ENCODE assay signal across 1 cellular context in the genomic region with DNA sequence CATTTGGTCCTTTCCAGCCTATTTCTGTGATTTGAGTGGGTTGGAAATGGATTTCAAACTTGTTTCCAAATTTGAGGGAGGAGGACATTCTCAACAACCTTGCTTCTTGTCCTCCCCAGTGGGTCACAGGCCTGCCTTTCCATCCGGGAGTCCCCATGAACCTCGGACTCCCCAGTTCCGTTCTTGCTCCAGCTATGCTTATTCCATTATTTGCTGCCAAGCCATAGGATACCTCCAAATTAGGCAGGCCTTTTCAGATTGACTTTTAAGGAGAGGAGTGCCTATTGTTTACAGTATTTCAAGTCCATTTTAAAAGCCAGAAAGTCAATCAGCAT.
A peak's percentile ranks its signal among the peaks of the same experiment; 100 is the strongest.
TF ChIP-seq lines count a peak whose summit lies in the region.

No MANE protein-coding gene starts in this region.

TF ChIP-seq in GM12878, 131 proteins besides CTCF, POLR2A, EP300 and RAD21:
- TF ChIP-seq, protein P1, sequence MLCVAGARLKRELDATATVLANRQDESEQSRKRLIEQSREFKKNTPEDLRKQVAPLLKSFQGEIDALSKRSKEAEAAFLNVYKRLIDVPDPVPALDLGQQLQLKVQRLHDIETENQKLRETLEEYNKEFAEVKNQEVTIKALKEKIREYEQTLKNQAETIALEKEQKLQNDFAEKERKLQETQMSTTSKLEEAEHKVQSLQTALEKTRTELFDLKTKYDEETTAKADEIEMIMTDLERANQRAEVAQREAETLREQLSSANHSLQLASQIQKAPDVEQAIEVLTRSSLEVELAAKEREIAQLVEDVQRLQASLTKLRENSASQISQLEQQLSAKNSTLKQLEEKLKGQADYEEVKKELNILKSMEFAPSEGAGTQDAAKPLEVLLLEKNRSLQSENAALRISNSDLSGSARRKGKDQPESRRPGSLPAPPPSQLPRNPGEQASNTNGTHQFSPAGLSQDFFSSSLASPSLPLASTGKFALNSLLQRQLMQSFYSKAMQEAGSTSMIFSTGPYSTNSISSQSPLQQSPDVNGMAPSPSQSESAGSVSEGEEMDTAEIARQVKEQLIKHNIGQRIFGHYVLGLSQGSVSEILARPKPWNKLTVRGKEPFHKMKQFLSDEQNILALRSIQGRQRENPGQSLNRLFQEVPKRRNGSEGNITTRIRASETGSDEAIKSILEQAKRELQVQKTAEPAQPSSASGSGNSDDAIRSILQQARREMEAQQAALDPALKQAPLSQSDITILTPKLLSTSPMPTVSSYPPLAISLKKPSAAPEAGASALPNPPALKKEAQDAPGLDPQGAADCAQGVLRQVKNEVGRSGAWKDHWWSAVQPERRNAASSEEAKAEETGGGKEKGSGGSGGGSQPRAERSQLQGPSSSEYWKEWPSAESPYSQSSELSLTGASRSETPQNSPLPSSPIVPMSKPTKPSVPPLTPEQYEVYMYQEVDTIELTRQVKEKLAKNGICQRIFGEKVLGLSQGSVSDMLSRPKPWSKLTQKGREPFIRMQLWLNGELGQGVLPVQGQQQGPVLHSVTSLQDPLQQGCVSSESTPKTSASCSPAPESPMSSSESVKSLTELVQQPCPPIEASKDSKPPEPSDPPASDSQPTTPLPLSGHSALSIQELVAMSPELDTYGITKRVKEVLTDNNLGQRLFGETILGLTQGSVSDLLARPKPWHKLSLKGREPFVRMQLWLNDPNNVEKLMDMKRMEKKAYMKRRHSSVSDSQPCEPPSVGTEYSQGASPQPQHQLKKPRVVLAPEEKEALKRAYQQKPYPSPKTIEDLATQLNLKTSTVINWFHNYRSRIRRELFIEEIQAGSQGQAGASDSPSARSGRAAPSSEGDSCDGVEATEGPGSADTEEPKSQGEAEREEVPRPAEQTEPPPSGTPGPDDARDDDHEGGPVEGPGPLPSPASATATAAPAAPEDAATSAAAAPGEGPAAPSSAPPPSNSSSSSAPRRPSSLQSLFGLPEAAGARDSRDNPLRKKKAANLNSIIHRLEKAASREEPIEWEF (IDR thresholded peaks at IDR 0.05; ENCODE audit: insufficient replicate concordance, low read depth, low read length), result no peak
- TF ChIP-seq NR2F1 (conservative IDR thresholded peaks at IDR 0.05), result no peak
- TF ChIP-seq NFIC (IDR thresholded peaks at IDR 0.05; ENCODE audit: low read depth, low read length), result 0 out of 2 replicates have a peak, but pooled peaks have one; percentile 2
- TF ChIP-seq, protein P2, sequence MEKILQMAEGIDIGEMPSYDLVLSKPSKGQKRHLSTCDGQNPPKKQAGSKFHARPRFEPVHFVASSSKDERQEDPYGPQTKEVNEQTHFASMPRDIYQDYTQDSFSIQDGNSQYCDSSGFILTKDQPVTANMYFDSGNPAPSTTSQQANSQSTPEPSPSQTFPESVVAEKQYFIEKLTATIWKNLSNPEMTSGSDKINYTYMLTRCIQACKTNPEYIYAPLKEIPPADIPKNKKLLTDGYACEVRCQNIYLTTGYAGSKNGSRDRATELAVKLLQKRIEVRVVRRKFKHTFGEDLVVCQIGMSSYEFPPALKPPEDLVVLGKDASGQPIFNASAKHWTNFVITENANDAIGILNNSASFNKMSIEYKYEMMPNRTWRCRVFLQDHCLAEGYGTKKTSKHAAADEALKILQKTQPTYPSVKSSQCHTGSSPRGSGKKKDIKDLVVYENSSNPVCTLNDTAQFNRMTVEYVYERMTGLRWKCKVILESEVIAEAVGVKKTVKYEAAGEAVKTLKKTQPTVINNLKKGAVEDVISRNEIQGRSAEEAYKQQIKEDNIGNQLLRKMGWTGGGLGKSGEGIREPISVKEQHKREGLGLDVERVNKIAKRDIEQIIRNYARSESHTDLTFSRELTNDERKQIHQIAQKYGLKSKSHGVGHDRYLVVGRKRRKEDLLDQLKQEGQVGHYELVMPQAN (conservative IDR thresholded peaks at IDR 0.05), result no peak
- TF ChIP-seq CHD1 (IDR thresholded peaks at IDR 0.05; ENCODE audit: low read depth, low read length), result no peak
- TF ChIP-seq CBX5 (IDR thresholded peaks at IDR 0.05; ENCODE audit: low read depth), result no peak
- TF ChIP-seq IKZF2 (IDR thresholded peaks at IDR 0.05), result peak; percentile 34 to 52; a peak in 1 of 4 replicates
- TF ChIP-seq CREM (IDR thresholded peaks at IDR 0.05; ENCODE audit: low read depth), result no peak
- TF ChIP-seq POLR2AphosphoS5 (IDR thresholded peaks at IDR 0.05; ENCODE audit: low read length), result no peak
- TF ChIP-seq SUPT20H (IDR thresholded peaks at IDR 0.05; ENCODE audit: borderline replicate concordance, control insufficient read depth, low read depth, low read length), result no peak
- 0 out of 2 replicates have a peak, but pooled peaks have one; percentile 44 for TF ChIP-seq IKZF1 (conservative IDR thresholded peaks at IDR 0.05)
- no peak for TF ChIP-seq MTA3 (IDR thresholded peaks at IDR 0.05; ENCODE audit: borderline replicate concordance, low read length)
- no peak for TF ChIP-seq STAT1 (conservative IDR thresholded peaks at IDR 0.05)
- peak; percentile 11 for TF ChIP-seq MEF2B (IDR thresholded peaks at IDR 0.05; ENCODE audit: partially characterized antibody, poor library complexity, severe bottlenecking)
- no peak for TF ChIP-seq NFXL1 (IDR thresholded peaks at IDR 0.05; ENCODE audit: borderline replicate concordance)
- TF ChIP-seq, protein P3, sequence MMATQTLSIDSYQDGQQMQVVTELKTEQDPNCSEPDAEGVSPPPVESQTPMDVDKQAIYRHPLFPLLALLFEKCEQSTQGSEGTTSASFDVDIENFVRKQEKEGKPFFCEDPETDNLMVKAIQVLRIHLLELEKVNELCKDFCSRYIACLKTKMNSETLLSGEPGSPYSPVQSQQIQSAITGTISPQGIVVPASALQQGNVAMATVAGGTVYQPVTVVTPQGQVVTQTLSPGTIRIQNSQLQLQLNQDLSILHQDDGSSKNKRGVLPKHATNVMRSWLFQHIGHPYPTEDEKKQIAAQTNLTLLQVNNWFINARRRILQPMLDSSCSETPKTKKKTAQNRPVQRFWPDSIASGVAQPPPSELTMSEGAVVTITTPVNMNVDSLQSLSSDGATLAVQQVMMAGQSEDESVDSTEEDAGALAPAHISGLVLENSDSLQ (IDR thresholded peaks at IDR 0.05), result no peak
- no peak for TF ChIP-seq STAT3 (IDR thresholded peaks at IDR 0.05; ENCODE audit: low read depth, low read length)
- TF ChIP-seq EED (IDR thresholded peaks at IDR 0.05; ENCODE audit: low read depth), result peak; percentile 38; the same call in 1 of the 2 replicates
- TF ChIP-seq, protein P4, sequence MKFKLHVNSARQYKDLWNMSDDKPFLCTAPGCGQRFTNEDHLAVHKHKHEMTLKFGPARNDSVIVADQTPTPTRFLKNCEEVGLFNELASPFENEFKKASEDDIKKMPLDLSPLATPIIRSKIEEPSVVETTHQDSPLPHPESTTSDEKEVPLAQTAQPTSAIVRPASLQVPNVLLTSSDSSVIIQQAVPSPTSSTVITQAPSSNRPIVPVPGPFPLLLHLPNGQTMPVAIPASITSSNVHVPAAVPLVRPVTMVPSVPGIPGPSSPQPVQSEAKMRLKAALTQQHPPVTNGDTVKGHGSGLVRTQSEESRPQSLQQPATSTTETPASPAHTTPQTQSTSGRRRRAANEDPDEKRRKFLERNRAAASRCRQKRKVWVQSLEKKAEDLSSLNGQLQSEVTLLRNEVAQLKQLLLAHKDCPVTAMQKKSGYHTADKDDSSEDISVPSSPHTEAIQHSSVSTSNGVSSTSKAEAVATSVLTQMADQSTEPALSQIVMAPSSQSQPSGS (IDR thresholded peaks at IDR 0.05; ENCODE audit: low read length), result 0 out of 2 replicates have a peak, but pooled peaks have one; percentile 6
- no peak for TF ChIP-seq MYB (IDR thresholded peaks at IDR 0.05; ENCODE audit: borderline replicate concordance, low read depth, low read length)
